ENCODE assay signal across 1 cellular context in genomic region chr18:52152036-52152435, GRCh38.
TF ChIP-seq lines count a peak whose summit lies in the region.

No MANE protein-coding gene starts in this region.

TF ChIP-seq in GM12878, 131 proteins besides CTCF, POLR2A, EP300 and RAD21:
- TF ChIP-seq ZNF687 (IDR thresholded peaks at IDR 0.05) = peak; percentile 37; the same call in 1 of the 2 replicates
- peak; percentile 37; the same call in 1 of the 2 replicates for TF ChIP-seq IKZF1 (conservative IDR thresholded peaks at IDR 0.05)
- TF ChIP-seq NBN (IDR thresholded peaks at IDR 0.05) = 0 out of 2 replicates have a peak, but pooled peaks have one; percentile 27
- TF ChIP-seq RELA (IDR thresholded peaks at IDR 0.05; ENCODE audit: borderline replicate concordance, partially characterized antibody) = no peak
- peak in 1 of 2 experiments; percentile 33; a peak in 1 of 4 replicates for TF ChIP-seq IKZF2 (IDR thresholded peaks at IDR 0.05)
- TF ChIP-seq SUPT20H (IDR thresholded peaks at IDR 0.05; ENCODE audit: borderline replicate concordance, control insufficient read depth, low read depth, low read length) = no peak
- TF ChIP-seq, protein P1, sequence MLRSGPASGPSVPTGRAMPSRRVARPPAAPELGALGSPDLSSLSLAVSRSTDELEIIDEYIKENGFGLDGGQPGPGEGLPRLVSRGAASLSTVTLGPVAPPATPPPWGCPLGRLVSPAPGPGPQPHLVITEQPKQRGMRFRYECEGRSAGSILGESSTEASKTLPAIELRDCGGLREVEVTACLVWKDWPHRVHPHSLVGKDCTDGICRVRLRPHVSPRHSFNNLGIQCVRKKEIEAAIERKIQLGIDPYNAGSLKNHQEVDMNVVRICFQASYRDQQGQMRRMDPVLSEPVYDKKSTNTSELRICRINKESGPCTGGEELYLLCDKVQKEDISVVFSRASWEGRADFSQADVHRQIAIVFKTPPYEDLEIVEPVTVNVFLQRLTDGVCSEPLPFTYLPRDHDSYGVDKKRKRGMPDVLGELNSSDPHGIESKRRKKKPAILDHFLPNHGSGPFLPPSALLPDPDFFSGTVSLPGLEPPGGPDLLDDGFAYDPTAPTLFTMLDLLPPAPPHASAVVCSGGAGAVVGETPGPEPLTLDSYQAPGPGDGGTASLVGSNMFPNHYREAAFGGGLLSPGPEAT (IDR thresholded peaks at IDR 0.05; ENCODE audit: low read depth) = 0 out of 2 replicates have a peak, but pooled peaks have one; percentile 12
TF ChIP-seq in GM12878: peak in this region for 5.
